In the genomic region with DNA sequence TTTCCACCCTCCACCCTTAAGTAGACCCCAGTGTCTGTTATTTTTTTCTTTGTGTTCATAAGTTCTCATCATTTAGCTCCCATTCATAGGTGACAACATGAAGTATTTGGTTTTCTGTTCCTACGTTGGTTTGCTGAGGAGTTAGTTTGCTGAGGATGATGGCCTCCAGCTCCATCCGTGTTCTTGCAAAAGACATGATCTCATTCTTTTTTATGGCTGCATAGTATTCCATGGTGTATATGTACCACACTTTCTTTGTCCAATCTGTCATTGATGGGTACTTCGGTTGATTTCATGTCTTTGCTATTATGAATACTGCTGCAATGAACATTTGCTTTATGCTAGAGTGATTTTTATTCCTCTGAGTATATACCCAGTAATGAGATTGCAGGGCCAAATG, we compare ENCODE assay signal across 27 cellular contexts.
"Had no signal": no experiment of that assay in that cellular context is flagged by ENCODE, and none has a peak within 500 bp of the region (broad histone marks: within the 10 kb centered on the region; RNA-seq: fewer than 3 reads in every experiment).

No MANE protein-coding gene starts in this region.

- FAIRE-seq: endometrium, endothelial cell of umbilical vein had no signal

- H3K9me3 ChIP-seq: colonic mucosa, esophagus squamous epithelium, gastrocnemius medialis, gastroesophageal sphincter had no signal

- ATAC-seq: effector memory CD8-positive, alpha-beta T cell; esophagus mucosa; foreskin keratinocyte; gastrocnemius medialis; gastroesophageal sphincter; heart left ventricle; heart right ventricle had no signal

- H3K4me3 ChIP-seq: colonic mucosa, coronary artery, dorsolateral prefrontal cortex, esophagus muscularis mucosa, esophagus squamous epithelium, gastrocnemius medialis, gastroesophageal sphincter, heart left ventricle, heart right ventricle, hepatocyte had no signal

- H3K4me2 ChIP-seq: hepatocyte had no signal

- H2AFZ ChIP-seq: hepatocyte had no signal

- H3K4me1 ChIP-seq: colonic mucosa, esophagus muscularis mucosa, esophagus squamous epithelium, gastrocnemius medialis, gastroesophageal sphincter, heart left ventricle, heart right ventricle had no signal

- H3K27me3 ChIP-seq: colonic mucosa, esophagus muscularis mucosa, esophagus squamous epithelium, foreskin keratinocyte, gastrocnemius medialis, gastroesophageal sphincter, hepatocyte had no signal

- H3K79me2 ChIP-seq: hepatocyte had no signal

- H3K36me3 ChIP-seq: colonic mucosa, esophagus muscularis mucosa, esophagus squamous epithelium, gastrocnemius medialis, gastroesophageal sphincter, heart left ventricle, heart right ventricle had no signal

- DNase-seq: colonic mucosa; cortex of kidney; dermis blood vessel endothelial cell; dorsolateral prefrontal cortex; effector CD4-positive, alpha-beta T cell; effector CD8-positive, alpha-beta T cell; effector memory CD4-positive, alpha-beta T cell; effector memory CD8-positive, alpha-beta T cell; endodermal cell; erythroblast; esophagus squamous epithelium; foreskin fibroblast; foreskin keratinocyte; foreskin melanocyte; gastrocnemius medialis; glutamatergic neuron; head of caudate nucleus; heart left ventricle; heart right ventricle had no signal

- H3K27ac ChIP-seq: colonic mucosa, coronary artery, dorsolateral prefrontal cortex, epithelial cell of prostate, esophagus muscularis mucosa, esophagus squamous epithelium, foreskin keratinocyte, gastrocnemius medialis, gastroesophageal sphincter, heart left ventricle, heart right ventricle, hepatocyte had no signal
